8 cellular contexts compared by ENCODE assay signal in genomic region chr2:28408764-28409599, GRCh38. TPM values are rescaled to one million over a fixed set of nuclear protein-coding genes. Genes with fewer than 3 reads are reported as not detected.
DNase-seq lines count a peak whose midpoint lies in the region; ATAC-seq lines count a peak whose summit lies in the region.

No MANE protein-coding gene starts in this region.

- H3K4me2 ChIP-seq in mesendoderm (ENCODE audit: low read length), result no peak overlapping the region

- no peaks in the 10 kb centered on the region for H3K36me3 ChIP-seq in mesendoderm (ENCODE audit: control insufficient read depth, insufficient read depth, low read length)

- no peaks in the 10 kb centered on the region for H3K79me2 ChIP-seq in mesendoderm (ENCODE audit: control insufficient read depth, insufficient read depth, low read length)

- H3K4me1 ChIP-seq in mesendoderm (ENCODE audit: control insufficient read depth, low read depth, low read length), result no peaks in the 10 kb centered on the region

- no peak overlapping the region for H3K4me3 ChIP-seq in mesendoderm (ENCODE audit: low read length)

- no peak overlapping the region for H2BK5ac ChIP-seq in mesendoderm (ENCODE audit: low read length)

- H3K4me3 Mint-ChIP-seq in stimulated activated naive CD8-positive, alpha-beta T cell treated with anti-CD3 and anti-CD28 coated beads, Interleukin-15, amount 100 ng/mL, for 72 hours, result peak overlapping the region; percentile 62 to 70

- peak; percentile 83 for ATAC-seq in stimulated activated naive CD8-positive, alpha-beta T cell treated with anti-CD3 and anti-CD28 coated beads, Interleukin-15, amount 100 ng/mL, for 72 hours
- no peak for ATAC-seq in GM19467 (IDR thresholded peaks at IDR 0.05; ENCODE audit: unreplicated experiment)

- no peak overlapping the region for H4K5ac ChIP-seq in mesendoderm (ENCODE audit: low read length)

- peak; percentile 89 for DNase-seq in NK-92 treated with Interleukin-12 subunit alpha and Interleukin-12 subunit beta, amount 100 ng/mL, for 24 hours (lab: John Stamatoyannopoulos, UW)
- no peak for DNase-seq in NK-92 (lab: John Stamatoyannopoulos, UW; ENCODE audit: unreplicated experiment)
- DNase-seq in activated gamma-delta T cell treated with anti-CD3 and anti-CD28 coated beads, Interleukin-2, amount 50 U/mL, for 16 hours (ENCODE audit: low read depth), result peak; percentile 71
- DNase-seq in lung microvascular endothelial cell (ENCODE audit: low read depth in 2 of 2), result peak; percentile 64 to 96
- peak; percentile 73 to 83 for DNase-seq in stimulated activated naive CD8-positive, alpha-beta T cell treated with anti-CD3 and anti-CD28 coated beads, Interleukin-15, amount 100 ng/mL, for 72 hours
- DNase-seq in nucleus accumbens (lab: John Stamatoyannopoulos, UW), result no peak
- no peak for DNase-seq in mesendoderm

- H3K27me3 ChIP-seq in mesendoderm (ENCODE audit: insufficient read depth, low read length, poor library complexity), result no peaks in the 10 kb centered on the region

- no peak overlapping the region for H2BK120ac ChIP-seq in mesendoderm (ENCODE audit: low read depth, low read length)

- H3K9me3 Mint-ChIP-seq in stimulated activated naive CD8-positive, alpha-beta T cell treated with anti-CD3 and anti-CD28 coated beads, Interleukin-15, amount 100 ng/mL, for 72 hours, result peaks cover 0 to 4% of the 10 kb centered on the region in 2 donors

- no peak overlapping the region for H3K4ac ChIP-seq in mesendoderm (ENCODE audit: low read depth, low read length)

- no peak overlapping the region for H2AK5ac ChIP-seq in mesendoderm (ENCODE audit: low read length)

- no peaks in the 10 kb centered on the region for H3K27me3 Mint-ChIP-seq in stimulated activated naive CD8-positive, alpha-beta T cell treated with anti-CD3 and anti-CD28 coated beads, Interleukin-15, amount 100 ng/mL, for 72 hours

- no peak overlapping the region for H3K23ac ChIP-seq in mesendoderm (ENCODE audit: low read length)

- H3K27ac ChIP-seq in mesendoderm (ENCODE audit: low read depth, low read length), result no peak overlapping the region

- no peak overlapping the region for H3K9ac ChIP-seq in mesendoderm (ENCODE audit: low read length)

- H3K79me1 ChIP-seq in mesendoderm (ENCODE audit: low read length), result no peaks in the 10 kb centered on the region

- peaks cover 92% of the 10 kb centered on the region for H3K4me1 Mint-ChIP-seq in stimulated activated naive CD8-positive, alpha-beta T cell treated with anti-CD3 and anti-CD28 coated beads, Interleukin-15, amount 100 ng/mL, for 72 hours

- H3K56ac ChIP-seq in mesendoderm (ENCODE audit: low read length), result no peak overlapping the region

- WGBS in mesendoderm (ENCODE audit: extremely low coverage, insufficient coverage, low lambda C conversion rate), result no CpG with 5 or more reads among the region's 26 CpGs

- no peak overlapping the region for H4K8ac ChIP-seq in mesendoderm (ENCODE audit: low read depth, low read length)

- no peak overlapping the region for H3K18ac ChIP-seq in mesendoderm (ENCODE audit: low read length)

- H3K27ac Mint-ChIP-seq in stimulated activated naive CD8-positive, alpha-beta T cell treated with anti-CD3 and anti-CD28 coated beads, Interleukin-15, amount 100 ng/mL, for 72 hours, result peak overlapping the region; percentile 46 to 95

- no peak overlapping the region for H2BK15ac ChIP-seq in mesendoderm (replicated peaks; ENCODE audit: low read depth)

RNA-seq across cellular contexts. Expression of gene FOSL2, which starts 16.3 kb away (rescaled TPM):
- total RNA-seq in lung microvascular endothelial cell, result 19.0 and 54.8 TPM in 2 replicates
- 4.6 TPM for polyA plus RNA-seq in mesendoderm (2013, experiment 1 of 2)
- polyA plus RNA-seq in mesendoderm (2013, experiment 2 of 2), result 4.9 TPM

Comparison
In these comparisons a context has a peak if more than half of its experiments do, and no peak if none do; other contexts are left out.
1. DNase-seq: peak in NK-92 treated with Interleukin-12 subunit alpha and Interleukin-12 subunit beta, amount 100 ng/mL, for 24 hours (single experiment), activated gamma-delta T cell treated with anti-CD3 and anti-CD28 coated beads, Interleukin-2, amount 50 U/mL, for 16 hours (single experiment), lung microvascular endothelial cell (2 of 2) and stimulated activated naive CD8-positive, alpha-beta T cell treated with anti-CD3 and anti-CD28 coated beads, Interleukin-15, amount 100 ng/mL, for 72 hours (2 of 2); none in NK-92 (single experiment), nucleus accumbens (0 of 56) and mesendoderm (single experiment).